19 cellular contexts compared by ENCODE assay signal in genomic region chr19:4930664-4931063, GRCh38. TPM values are rescaled to one million over a fixed set of nuclear protein-coding genes. Genes with fewer than 3 reads are reported as not detected.
"Had no signal": no experiment of that assay in that cellular context is flagged by ENCODE, and none has a peak within 500 bp of the region (broad histone marks: within the 10 kb centered on the region; RNA-seq: fewer than 3 reads in every experiment).

No MANE protein-coding gene starts in this region.

- H3K4me3 ChIP-seq: ascending aorta, cardiac muscle cell, thoracic aorta had no signal

- H3K9me3 ChIP-seq: ascending aorta, neutrophil, thoracic aorta had no signal

- DNase-seq: activated CD4-positive, alpha-beta memory T cell treated with anti-CD3 and anti-CD28 coated beads for 36 hours; activated gamma-delta T cell; activated naive CD8-positive, alpha-beta T cell treated with anti-CD3 and anti-CD28 coated beads, Interleukin-2, amount 10 ng/mL, durations not matched to agents 7 days and 5 days; activated T-cell treated with anti-CD3 and anti-CD28 coated beads, Interleukin-2, amount 50 U/mL, for 72 hours; hippocampal formation; naive thymus-derived CD8-positive, alpha-beta T cell; stimulated activated CD4-positive, alpha-beta T cell treated with anti-CD3 and anti-CD28 coated beads, Interleukin-4, amount 100 ng/mL, for 24 hours; stimulated activated CD8-positive, alpha-beta memory T cell treated with anti-CD3 and anti-CD28 coated beads, Interleukin-4, amount 100 ng/mL, for 48 hours had no signal

- H3K27ac ChIP-seq: ascending aorta, cardiac muscle cell, neutrophil, thoracic aorta had no signal

- H3K36me3 ChIP-seq: ascending aorta, cardiac muscle cell, neutrophil, thoracic aorta had no signal

- ATAC-seq: activated T-cell treated with anti-CD3 and anti-CD28 coated beads, Interleukin-2, amount 50 U/mL, for 72 hours; esophagus mucosa; left lobe of liver; naive thymus-derived CD8-positive, alpha-beta T cell had no signal

- H3K4me1 ChIP-seq: ascending aorta had no signal

- H3K27me3 ChIP-seq: ascending aorta, cardiac muscle cell, neutrophil had no signal

RNA-seq across cellular contexts. Expression of gene ARRDC5, which starts 28.0 kb away (rescaled TPM):
- total RNA-seq: cardiac muscle cell, esophagus mucosa, glomerular endothelial cell, left lobe of liver, lung microvascular endothelial cell, renal cortical epithelial cell, SK-MEL-5 had no signal
- polyA plus RNA-seq: cardiac muscle cell, keratinocyte had no signal
